ENCODE assay signal across 30 cellular contexts in the genomic region with DNA sequence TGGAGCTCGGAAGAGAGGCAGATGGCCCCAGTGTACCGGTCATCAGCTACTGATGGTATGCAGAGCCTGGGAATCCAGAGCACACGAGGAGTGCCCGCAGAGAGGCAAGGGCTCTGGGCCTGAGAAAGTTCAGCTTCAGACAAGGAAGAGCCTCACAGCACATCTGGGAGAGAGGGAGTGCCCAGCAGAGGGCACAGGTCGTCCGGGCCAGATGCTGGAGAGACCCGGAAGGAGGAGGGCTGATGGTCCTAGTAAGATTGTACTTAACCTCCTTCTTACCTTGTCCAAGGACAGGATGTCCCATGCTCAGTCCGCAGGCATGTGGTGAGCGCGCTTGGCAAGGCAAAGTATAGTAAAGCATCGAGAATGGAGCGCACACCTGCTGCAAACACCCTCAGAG. TPM values are rescaled to one million over a fixed set of nuclear protein-coding genes. Genes with fewer than 3 reads are reported as not detected.
A peak's percentile ranks its signal among the peaks of the same experiment; 100 is the strongest.
DNase-seq lines count a peak whose midpoint lies in the region; ATAC-seq and TF ChIP-seq lines count a peak whose summit lies in the region.
"Had no signal": no experiment of that assay in that cellular context is flagged by ENCODE, and none has a peak within 500 bp of the region (broad histone marks: within the 10 kb centered on the region; RNA-seq: fewer than 3 reads in every experiment).

No MANE protein-coding gene starts in this region.

- H3K27me3 ChIP-seq in H7 (ENCODE audit: control insufficient read depth, insufficient read depth, low read length) (no peaks in the 10 kb centered on the region), foreskin keratinocyte (no peaks in the 10 kb centered on the region)
- H3K27me3 ChIP-seq: cardiac muscle cell, esophagus muscularis mucosa, gastroesophageal sphincter, pancreas had no signal

- DNase-seq in H7 (peak; percentile 70), RPMI8226 (peak; percentile 52), foreskin keratinocyte (no peak), Right ventricle myocardium inferior (ENCODE audit: missing footprints) (no peak), left cardiac atrium (no peak), C1 segment of cervical spinal cord (lab: John Stamatoyannopoulos, UW) (no peak)
- DNase-seq: activated CD4-positive, alpha-beta T cell treated with anti-CD3 and anti-CD28 coated beads for 48 hours; activated naive CD4-positive, alpha-beta T cell treated with anti-CD3 and anti-CD28 coated beads, Interleukin-2, amount 50 U/mL, for 16 hours; aorta; CD8-positive, alpha-beta memory T cell; DMS153; effector memory CD8-positive, alpha-beta T cell; hippocampal formation; IMR-90; left ventricle myocardium inferior; natural killer cell; NCI-H1417 treated with DMSO at 0.1 percent for 48 hours; NCI-H510A; pancreas; right cardiac atrium; stimulated activated CD4-positive, alpha-beta T cell treated with anti-CD3 and anti-CD28 coated beads, Interleukin-4, amount 100 ng/mL, for 24 hours; stimulated activated naive CD4-positive, alpha-beta T cell; T-helper 17 cell had no signal

- no peak overlapping the region for H3K27ac ChIP-seq in foreskin keratinocyte
- H3K27ac ChIP-seq: cardiac muscle cell, coronary artery, esophagus muscularis mucosa, gastroesophageal sphincter, left ventricle myocardium inferior, pancreas, SK-N-MC, thoracic aorta had no signal

- peak; percentile 3 for TF ChIP-seq CTCF in foreskin keratinocyte (conservative IDR thresholded peaks at IDR 0.05)

- no peak overlapping the region for H3K4me3 ChIP-seq in H7 (ENCODE audit: insufficient read depth, low read depth, low read length)
- H3K4me3 ChIP-seq: cardiac muscle cell, coronary artery, esophagus muscularis mucosa, gastroesophageal sphincter, left ventricle myocardium inferior, pancreas, SK-N-MC, thoracic aorta had no signal

- intact Hi-C loops in Right ventricle myocardium inferior (cut with DNase I) (no loop called here), left cardiac atrium (cut with DNase I) (no loop called here)

- H3K36me3 ChIP-seq in H7 (replicated peaks; ENCODE audit: control insufficient read depth, insufficient read depth, low read length), result no peaks in the 10 kb centered on the region
- H3K36me3 ChIP-seq: cardiac muscle cell, esophagus muscularis mucosa, gastroesophageal sphincter, left ventricle myocardium inferior, pancreas, thoracic aorta had no signal

- no peaks in the 10 kb centered on the region for H3K4me1 ChIP-seq in foreskin keratinocyte
- H3K4me1 ChIP-seq: esophagus muscularis mucosa, gastroesophageal sphincter, left ventricle myocardium inferior, pancreas had no signal

- no peak for ATAC-seq in foreskin keratinocyte
- ATAC-seq in Right ventricle myocardium inferior, result no peak
- ATAC-seq in left cardiac atrium, result no peak
- ATAC-seq in GM21619 (IDR thresholded peaks at IDR 0.05; ENCODE audit: unreplicated experiment), result no peak
- ATAC-seq: effector memory CD8-positive, alpha-beta T cell; gastroesophageal sphincter; natural killer cell; pancreas; right cardiac atrium; T-helper 17 cell had no signal

RNA-seq across cellular contexts. Expression of gene CHMP1B, which starts 24.4 kb away (rescaled TPM):
- 22.6 and 30.4 TPM in 2 replicates for total RNA-seq in H7 (2014; rRNA removed; shearing (Covaris generic))
- total RNA-seq in foreskin keratinocyte (29.1 and 31.8 TPM in 2 replicates), Right ventricle myocardium inferior (28.6 TPM), left cardiac atrium (10 to 100 TPM; 25.6 to 35.3 TPM)
- 19.2 and 21.9 TPM in 2 replicates for polyA plus RNA-seq in foreskin keratinocyte

Comparison
In these comparisons a context has a peak if more than half of its experiments do, and no peak if none do; other contexts are left out.
1. DNase-seq: peak in H7 (single experiment) and RPMI8226 (single experiment); none in foreskin keratinocyte (0 of 2), Right ventricle myocardium inferior (single experiment), left cardiac atrium (single experiment) and C1 segment of cervical spinal cord (0 of 14).